In the genomic region with DNA sequence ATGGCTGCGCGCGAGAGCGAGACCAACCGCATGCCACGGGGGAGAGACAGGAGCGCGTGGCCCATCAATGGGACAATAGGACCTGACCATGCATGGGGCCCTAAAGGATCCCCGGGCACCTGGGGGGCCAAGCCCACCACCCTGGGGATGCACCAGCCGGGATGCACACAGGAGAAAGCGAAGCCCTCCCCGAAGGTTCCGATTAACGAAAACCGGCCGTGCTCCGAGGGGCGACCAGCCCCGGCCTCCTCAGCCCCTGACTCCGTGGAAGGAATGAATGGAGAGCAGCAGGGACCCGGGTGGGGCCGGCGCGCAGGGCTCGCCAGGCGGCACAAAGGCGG, we compare ENCODE assay signal across 1 cellular context.
A peak's percentile ranks its signal among the peaks of the same experiment; 100 is the strongest.
TF ChIP-seq lines count a peak whose summit lies in the region.

No MANE protein-coding gene starts in this region.

TF ChIP-seq in HepG2, 621 proteins besides CTCF, POLR2A, EP300 and RAD21 (continued from another document and continues in another):
- TF ChIP-seq DMTF1 (CRISPR knock-in tag; IDR thresholded peaks at IDR 0.05) (no peak), MAX (IDR thresholded peaks at IDR 0.05) (peak; percentile 87), MAF1 (CRISPR knock-in tag; IDR thresholded peaks at IDR 0.05; ENCODE audit: borderline replicate concordance) (no peak; the same call in 1 of the 2 replicates), ERF (CRISPR knock-in tag; IDR thresholded peaks at IDR 0.05) (no peak), EED (CRISPR knock-in tag; IDR thresholded peaks at IDR 0.05) (no peak), MAFG (CRISPR knock-in tag; IDR thresholded peaks at IDR 0.05) (no peak), CENPBD1 (CRISPR knock-in tag; IDR thresholded peaks at IDR 0.05; ENCODE audit: borderline replicate concordance, low read depth) (no peak), PHF8 (CRISPR knock-in tag; IDR thresholded peaks at IDR 0.05) (peak; percentile 21; the same call in 1 of the 2 replicates), KDM6A (CRISPR knock-in tag; IDR thresholded peaks at IDR 0.05; ENCODE audit: low read depth) (no peak), ZNF850 (CRISPR knock-in tag; conservative IDR thresholded peaks at IDR 0.05) (0 out of 2 replicates have a peak, but pooled peaks have one; percentile 80), ZNF460 (CRISPR knock-in tag; IDR thresholded peaks at IDR 0.05; ENCODE audit: borderline replicate concordance) (no peak; the same call in 1 of the 2 replicates), MBD4 (IDR thresholded peaks at IDR 0.05; ENCODE audit: borderline replicate concordance, low read length) (no peak), FOXK1 (CRISPR knock-in tag; IDR thresholded peaks at IDR 0.05; ENCODE audit: borderline replicate concordance, low read depth) (no peak), ZNF737 (CRISPR knock-in tag; IDR thresholded peaks at IDR 0.05; ENCODE audit: borderline replicate concordance) (0 out of 2 replicates have a peak, but pooled peaks have one; percentile 41), ZSCAN9 (CRISPR knock-in tag; IDR thresholded peaks at IDR 0.05; ENCODE audit: borderline replicate concordance) (no peak), HOXA3 (CRISPR knock-in tag; IDR thresholded peaks at IDR 0.05) (no peak), ZNF264 (CRISPR knock-in tag; IDR thresholded peaks at IDR 0.05) (no peak), PRDM15 (CRISPR knock-in tag; IDR thresholded peaks at IDR 0.05) (no peak), ZNF567 (CRISPR knock-in tag; IDR thresholded peaks at IDR 0.05; ENCODE audit: borderline replicate concordance) (no peak), ZNF547 (CRISPR knock-in tag; IDR thresholded peaks at IDR 0.05) (no peak), POLR2AphosphoS2 (IDR thresholded peaks at IDR 0.05; ENCODE audit: low read depth, low read length) (no peak), NR1H2 (CRISPR knock-in tag; IDR thresholded peaks at IDR 0.05; ENCODE audit: borderline replicate concordance, low read depth) (no peak), ZNF292 (CRISPR knock-in tag; IDR thresholded peaks at IDR 0.05; ENCODE audit: borderline replicate concordance, low read depth) (no peak; the same call in 1 of the 2 replicates), ETV5 (CRISPR knock-in tag; IDR thresholded peaks at IDR 0.05; ENCODE audit: borderline replicate concordance) (no peak), YEATS4 (CRISPR knock-in tag; IDR thresholded peaks at IDR 0.05; ENCODE audit: borderline replicate concordance) (peak; percentile 64; the same call in 1 of the 2 replicates), ZNF670 (CRISPR knock-in tag; IDR thresholded peaks at IDR 0.05; ENCODE audit: borderline replicate concordance) (peak; percentile 72; the same call in 1 of the 2 replicates), GABPB1 (CRISPR knock-in tag; IDR thresholded peaks at IDR 0.05) (no peak), ZNF646 (CRISPR knock-in tag; IDR thresholded peaks at IDR 0.05) (no peak), MIER2 (CRISPR knock-in tag; IDR thresholded peaks at IDR 0.05) (no peak), ZNF550 (CRISPR knock-in tag; IDR thresholded peaks at IDR 0.05; ENCODE audit: borderline replicate concordance) (no peak), ZFP41 (CRISPR knock-in tag; IDR thresholded peaks at IDR 0.05; ENCODE audit: borderline replicate concordance) (peak; percentile 56; the same call in 1 of the 2 replicates), ZNF274 (CRISPR knock-in tag; IDR thresholded peaks at IDR 0.05) (no peak), ZNF543 (CRISPR knock-in tag; IDR thresholded peaks at IDR 0.05) (no peak), MED8 (CRISPR knock-in tag; IDR thresholded peaks at IDR 0.05; ENCODE audit: insufficient replicate concordance) (no peak), ZBTB4 (CRISPR knock-in tag; IDR thresholded peaks at IDR 0.05; ENCODE audit: borderline replicate concordance) (no peak), HIC2 (CRISPR knock-in tag; IDR thresholded peaks at IDR 0.05; ENCODE audit: low read depth) (0 out of 2 replicates have a peak, but pooled peaks have one; percentile 31), ZNF530 (CRISPR knock-in tag; IDR thresholded peaks at IDR 0.05; ENCODE audit: low read depth) (no peak), SNAPC5 (CRISPR knock-in tag; IDR thresholded peaks at IDR 0.05; ENCODE audit: borderline replicate concordance) (0 out of 2 replicates have a peak, but pooled peaks have one; percentile 13)
- TF ChIP-seq, protein P1, sequence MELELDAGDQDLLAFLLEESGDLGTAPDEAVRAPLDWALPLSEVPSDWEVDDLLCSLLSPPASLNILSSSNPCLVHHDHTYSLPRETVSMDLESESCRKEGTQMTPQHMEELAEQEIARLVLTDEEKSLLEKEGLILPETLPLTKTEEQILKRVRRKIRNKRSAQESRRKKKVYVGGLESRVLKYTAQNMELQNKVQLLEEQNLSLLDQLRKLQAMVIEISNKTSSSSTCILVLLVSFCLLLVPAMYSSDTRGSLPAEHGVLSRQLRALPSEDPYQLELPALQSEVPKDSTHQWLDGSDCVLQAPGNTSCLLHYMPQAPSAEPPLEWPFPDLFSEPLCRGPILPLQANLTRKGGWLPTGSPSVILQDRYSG (CRISPR knock-in tag; IDR thresholded peaks at IDR 0.05), result no peak
